Comparison of ENCODE assay signal across 20 cellular contexts in genomic region chr5:95856501-95856981, GRCh38. TPM values are rescaled to one million over a fixed set of nuclear protein-coding genes. Genes with fewer than 3 reads are reported as not detected.
A peak's percentile ranks its signal among the peaks of the same experiment; 100 is the strongest.
DNase-seq lines count a peak whose midpoint lies in the region; FAIRE-seq and TF ChIP-seq lines count a peak whose summit lies in the region.
"Had no signal": no experiment of that assay in that cellular context is flagged by ENCODE, and none has a peak within 500 bp of the region (broad histone marks: within the 10 kb centered on the region; RNA-seq: fewer than 3 reads in every experiment).

No MANE protein-coding gene starts in this region.

- TF ChIP-seq POLR2A in suprapubic skin (IDR thresholded peaks at IDR 0.05) (no peak), H54 (IDR thresholded peaks at IDR 0.05; ENCODE audit: low read depth, low read length) (no peak)

- H3K4me2 ChIP-seq in fibroblast of lung (ENCODE audit: extremely low read depth, insufficient read depth, low read length): no peak overlapping the region

- no peak for TF ChIP-seq EP300 in suprapubic skin (IDR thresholded peaks at IDR 0.05)

- WGBS in suprapubic skin: 79% methylated on average over 7 of the region's 7 CpGs

- DNase-seq in fibroblast of lung (ENCODE audit: low read depth in 2 of 2): no peak
- peak; percentile 72 for DNase-seq in medulla oblongata (ENCODE audit: extremely low spot score)
- no peak for DNase-seq in suprapubic skin (ENCODE audit: low spot score in 2 of 2)
- DNase-seq in activated CD4-positive, alpha-beta T cell treated with anti-CD3 and anti-CD28 coated beads for 48 hours: no peak
- DNase-seq in SK-N-DZ (ENCODE audit: low spot score): no peak
- no peak for DNase-seq in H54 (ENCODE audit: insufficient read length, low spot score)
- no peak for DNase-seq in cerebellar nuclear complex (lab: John Stamatoyannopoulos, UW)
- DNase-seq: activated CD8-positive, alpha-beta T cell treated with anti-CD3 and anti-CD28 coated beads, Interleukin-2, amount 10 ng/mL, durations not matched to agents 7 days and 5 days; activated gamma-delta T cell; BE2C; DMS53; Kasumi-1; naive B cell; NCI-H1436; stimulated activated naive B cell treated with anti-CD40 and anti-IgM and Interleukin-4, amounts not matched to agents 10 μg/mL and 1 μg/mL and 100 μg/mL, for 72 hours had no signal

- H3K9me3 ChIP-seq in fibroblast of lung (ENCODE audit: control insufficient read depth, insufficient read depth, low read depth, low read length) (no peaks in the 10 kb centered on the region), suprapubic skin (no peaks in the 10 kb centered on the region)
- H3K9me3 ChIP-seq: BE2C, HAP-1 had no signal

- no peak overlapping the region for H3K9ac ChIP-seq in fibroblast of lung (ENCODE audit: insufficient read depth, low read length)

- H3K4me1 ChIP-seq in fibroblast of lung (ENCODE audit: control insufficient read depth, extremely low read depth, insufficient read depth, low read length) (peaks cover 36% of the 10 kb centered on the region), suprapubic skin (peaks cover 39% of the 10 kb centered on the region)
- H3K4me1 ChIP-seq: BE2C had no signal

- no peak for TF ChIP-seq CTCF in VCaP (conservative IDR thresholded peaks at IDR 0.05)
- TF ChIP-seq CTCF in fibroblast of lung (conservative IDR thresholded peaks at IDR 0.05 in 1 of 2, IDR thresholded peaks at IDR 0.05 in 1 of 2; ENCODE audit: low read depth in 1 of 2, low read length in 2 of 2): no peak
- no peak for TF ChIP-seq CTCF in suprapubic skin (IDR thresholded peaks at IDR 0.05)

- no peaks in the 10 kb centered on the region for H3K79me2 ChIP-seq in fibroblast of lung (ENCODE audit: control insufficient read depth, insufficient read depth, low read length)

- H2AFZ ChIP-seq in fibroblast of lung (ENCODE audit: low read length): no peak overlapping the region

- H4K20me1 ChIP-seq in fibroblast of lung (ENCODE audit: control insufficient read depth, extremely low read depth, insufficient read depth, low read length): no peaks in the 10 kb centered on the region

- no peaks in the 10 kb centered on the region for H3K27me3 ChIP-seq in fibroblast of lung (ENCODE audit: control insufficient read depth, insufficient read depth, low read length)
- H3K27me3 ChIP-seq in suprapubic skin: no peaks in the 10 kb centered on the region
- H3K27me3 ChIP-seq: BE2C had no signal

- H3K4me3 ChIP-seq in fibroblast of lung (replicated peaks in 1 of 4; ENCODE audit: control extremely low read depth in 1 of 4, insufficient read depth in 1 of 4, low read depth in 3 of 4, low read length in 4 of 4) (no peak overlapping the region), suprapubic skin (no peak overlapping the region)
- H3K4me3 ChIP-seq: HAP-1 had no signal

- H3K36me3 ChIP-seq in fibroblast of lung (ENCODE audit: control insufficient read depth, insufficient read depth, low read length) (no peaks in the 10 kb centered on the region), suprapubic skin (no peaks in the 10 kb centered on the region)
- H3K36me3 ChIP-seq: BE2C, HAP-1 had no signal

- FAIRE-seq in H54 (lab: Jason Lieb, UNC): no peak
- FAIRE-seq: endometrium, keratinocyte had no signal

- H3K27ac ChIP-seq in VCaP (peak overlapping the region; percentile 67), fibroblast of lung (ENCODE audit: insufficient read depth, low read length) (peak overlapping the region; percentile 97), suprapubic skin (peak overlapping the region; percentile 35)
- H3K27ac ChIP-seq: HL-60 had no signal

RNA-seq across cellular contexts. Expression of gene GLRX, which starts 34.0 kb away (rescaled TPM):
- 54.2 and 91.8 TPM in 2 replicates for total RNA-seq in fibroblast of lung
- 277 and 429 TPM in 2 replicates for polyA plus RNA-seq in fibroblast of lung
- polyA plus RNA-seq in fibroblast of lung (2012): 316 and 494 TPM in 2 replicates
- 106 and 144 TPM in 2 replicates for polyA minus RNA-seq in fibroblast of lung (ENCODE audit: low replicate concordance)
- total RNA-seq in suprapubic skin: 100 to 1,000 TPM in 2 of 4 donors, 10 to 100 TPM in 2; 30.9 to 151 (median 80.0) TPM
- 19.8 and 34.2 TPM in 2 replicates for polyA plus RNA-seq in SK-N-DZ (2014; cell fraction: cytosol; rRNA removed)
- 9.8 and 20.5 TPM in 2 replicates for polyA plus RNA-seq in SK-N-DZ (2014; cell fraction: nucleus; rRNA removed)

Comparison
In these comparisons a context has a peak if more than half of its experiments do, and no peak if none do; other contexts are left out.
1. H3K27ac ChIP-seq: peak in every context shown above with its lines; median percentile 97 in fibroblast of lung; 67 in VCaP; 35 in suprapubic skin.